20 cellular contexts compared by ENCODE assay signal in the genomic region with DNA sequence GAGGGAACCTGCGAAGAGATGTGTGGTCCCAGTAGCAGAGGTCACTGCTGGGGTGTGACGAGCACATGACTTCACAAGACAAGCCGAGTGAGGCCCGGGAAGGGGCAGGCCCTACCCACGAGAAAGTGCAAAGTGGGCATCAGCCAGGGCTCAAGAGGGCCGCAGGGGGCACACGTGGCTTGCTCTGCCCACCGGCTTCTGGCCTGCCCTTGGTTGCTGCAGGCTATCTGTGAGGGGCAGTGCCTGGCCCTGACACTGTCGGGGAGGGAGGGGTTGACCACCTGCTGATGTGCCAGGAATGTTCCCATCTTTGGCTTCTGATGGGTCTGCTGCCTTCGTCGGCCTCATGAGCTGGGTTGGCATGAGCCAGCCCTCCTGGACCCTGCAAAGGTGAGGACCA. TPM values are rescaled to one million over a fixed set of nuclear protein-coding genes. Genes with fewer than 3 reads are reported as not detected.
DNase-seq lines count a peak whose midpoint lies in the region; ATAC-seq, FAIRE-seq and TF ChIP-seq lines count a peak whose summit lies in the region.
"Had no signal": no experiment of that assay in that cellular context is flagged by ENCODE, and none has a peak within 500 bp of the region (broad histone marks: within the 10 kb centered on the region; RNA-seq: fewer than 3 reads in every experiment).

No MANE protein-coding gene starts in this region.

- WGBS in upper lobe of left lung, 2 donors = 87 to 92% methylated on average over 4 to 11 of the region's 11 CpGs

- no peak for TF ChIP-seq EP300 in upper lobe of left lung (IDR thresholded peaks at IDR 0.05)

- peak; percentile 28 for FAIRE-seq in HTR-8/SVneo (lab: Jason Lieb, UNC)
- FAIRE-seq: A204.1, GM12892, GM18507 had no signal

- H3K4me1 ChIP-seq in upper lobe of left lung = peaks cover 13 to 20% (median 15%) of the 10 kb centered on the region in 4 donors

- TF ChIP-seq POLR2A in upper lobe of left lung (IDR thresholded peaks at IDR 0.05) = no peak

- TF ChIP-seq CTCF in RWPE1 (conservative IDR thresholded peaks at IDR 0.05; ENCODE audit: low read depth) (no peak), upper lobe of left lung (IDR thresholded peaks at IDR 0.05) (no peak)

- H3K27ac ChIP-seq in RWPE1 (0 out of 2 replicates have a peak overlapping the region, but pooled peaks have one; percentile 1), epithelial cell of prostate (peak overlapping the region; percentile 41), upper lobe of left lung (no peak overlapping the region)
- H3K27ac ChIP-seq: C4-2B had no signal

- no peaks in the 10 kb centered on the region for H3K9me3 ChIP-seq in upper lobe of left lung

- CTCF ChIA-PET in RWPE1 (lab: Yijun Ruan, JAX) = interaction anchor here (0.6 to 0.9 kb wide), 2 partner anchors 10 to 221 kb away, joined by 4 to 7 read pairs; no protein-coding TSS in a partner anchor

- H3K4me3 ChIP-seq in upper lobe of left lung = no peak overlapping the region
- H3K4me3 ChIP-seq: GM23338 had no signal

- H3K27me3 ChIP-seq in upper lobe of left lung = no peaks in the 10 kb centered on the region

- DNase-seq in HTR-8/SVneo (ENCODE audit: insufficient read length, low spot score) (no peak), RWPE1 (ENCODE audit: low spot score) (no peak), epithelial cell of prostate (ENCODE audit: low read depth, low spot score) (no peak), COLO668 (lab: John Stamatoyannopoulos, UW; ENCODE audit: unreplicated experiment) (no peak), upper lobe of left lung (no peak)
- DNase-seq: ACHN; AML-193; CD4-positive, alpha-beta T cell; DMS153; DMS79; GDM1; H9; IMR-90; KBM-7 had no signal

- ATAC-seq in upper lobe of left lung (ENCODE audit: low FRiP score in 2 of 2) = no peak
- no peak for ATAC-seq in HG03280 (IDR thresholded peaks at IDR 0.05; ENCODE audit: unreplicated experiment)
- ATAC-seq: GM23338 had no signal

- POLR2A ChIA-PET in RWPE1 (lab: Yijun Ruan, JAX; ENCODE audit: low non-redundant PET) = no interaction called here

- H3K36me3 ChIP-seq in upper lobe of left lung = peaks cover 8 to 29% (median 25%) of the 10 kb centered on the region in 4 donors

RNA-seq across cellular contexts. Expression of a gene that starts 11.4 kb away (rescaled TPM):
- total RNA-seq in upper lobe of left lung = 100 to 1,000 TPM in 1 of 6 donors, 10 to 100 TPM in 4, 1 to 10 TPM in 1; 3.1 to 223 (median 46.0) TPM

Comparison
In these comparisons a context has a peak if more than half of its experiments do, and no peak if none do; other contexts are left out.
1. H3K27ac ChIP-seq: peak in RWPE1 (single experiment) and epithelial cell of prostate (single experiment); none in upper lobe of left lung (0 of 4).